ENCODE assay signal across 8 cellular contexts in genomic region chr3:161221881-161222600, GRCh38. TPM values are rescaled to one million over a fixed set of nuclear protein-coding genes. Genes with fewer than 3 reads are reported as not detected.
DNase-seq lines count a peak whose midpoint lies in the region; TF ChIP-seq lines count a peak whose summit lies in the region.

No MANE protein-coding gene starts in this region.

- H2AFZ ChIP-seq in neural cell (ENCODE audit: low read depth, low read length), result no peak overlapping the region

- TF ChIP-seq RAD21 in neural cell (conservative IDR thresholded peaks at IDR 0.05), result no peak

- TF ChIP-seq CTCF in fibroblast of mammary gland (conservative IDR thresholded peaks at IDR 0.05; ENCODE audit: control insufficient read depth, insufficient read depth, low read depth, low read length) (no peak), neural cell (IDR thresholded peaks at IDR 0.05; ENCODE audit: poor library complexity, severe bottlenecking) (no peak)

- H3F3A ChIP-seq in neural cell (ENCODE audit: insufficient read depth, low read length, poor library complexity, severe bottlenecking), result no peaks in the 10 kb centered on the region

- DNase-seq in DMS53 (lab: John Stamatoyannopoulos, UW), result peak; percentile 41
- DNase-seq in DMS53 treated with DMSO at 0.1 percent for 48 hours (lab: John Stamatoyannopoulos, UW; ENCODE audit: unreplicated experiment), result no peak
- peak; percentile 9 for DNase-seq in UCSD-AML1 (lab: John Stamatoyannopoulos, UW; ENCODE audit: unreplicated experiment)
- DNase-seq in fibroblast of mammary gland (ENCODE audit: low read depth), result peak; percentile 40
- no peak for DNase-seq in mucosa of gallbladder (ENCODE audit: low spot score)
- no peak for DNase-seq in HT-29 (ENCODE audit: low spot score)

- H3K36me3 ChIP-seq in HUES64 (ENCODE audit: insufficient read depth, low read length) (peaks cover 31% of the 10 kb centered on the region), neural cell (ENCODE audit: insufficient read depth, low read length) (no peaks in the 10 kb centered on the region)

- H3K9ac ChIP-seq in HUES64 (ENCODE audit: low read depth, low read length) (peak overlapping the region; percentile 91), neural cell (ENCODE audit: low read length) (peak overlapping the region; percentile 81)

- peak overlapping the region; percentile 82 for H3K27ac ChIP-seq in HUES64 (ENCODE audit: low read depth, low read length)
- H3K27ac ChIP-seq in neural cell (ENCODE audit: low read length), result no peak overlapping the region

- peak overlapping the region; percentile 84 for H3K4me2 ChIP-seq in neural cell (ENCODE audit: low read length)

- peaks cover 19% of the 10 kb centered on the region for H3K79me2 ChIP-seq in neural cell (replicated peaks; ENCODE audit: insufficient read depth, low read length)

- H3K4me3 ChIP-seq in HUES64 (ENCODE audit: low read length) (peak overlapping the region; percentile 99), fibroblast of mammary gland (ENCODE audit: control insufficient read depth, low read depth, low read length) (peak overlapping the region; percentile 78), neural cell (ENCODE audit: low read length) (peak overlapping the region; percentile 89)

- H4K20me1 ChIP-seq in neural cell (ENCODE audit: insufficient read depth), result no peaks in the 10 kb centered on the region

- 15% methylated on average over 12 of the region's 17 CpGs for WGBS in HUES64

- no peaks in the 10 kb centered on the region for H3K9me2 ChIP-seq in neural cell (ENCODE audit: insufficient read depth, low read length)

- peaks cover 17% of the 10 kb centered on the region; the same call in 1 of the 2 replicates for H3K4me1 ChIP-seq in HUES64 (ENCODE audit: insufficient read depth, low read length)

- H3K9me3 ChIP-seq in HUES64 (ENCODE audit: insufficient read depth, low read depth, low read length) (no peaks in the 10 kb centered on the region), neural cell (ENCODE audit: low read length) (no peaks in the 10 kb centered on the region)

- no peaks in the 10 kb centered on the region for H3K27me3 ChIP-seq in HUES64 (ENCODE audit: insufficient read depth, low read length)
- no peaks in the 10 kb centered on the region for H3K27me3 ChIP-seq in neural cell (ENCODE audit: insufficient read depth, low read depth, low read length)

- TF ChIP-seq EP300 in neural cell (conservative IDR thresholded peaks at IDR 0.05; ENCODE audit: poor library complexity, severe bottlenecking), result no peak

TF ChIP-seq in neural cell, 6 proteins besides CTCF, POLR2A, EP300 and RAD21:
- TF ChIP-seq MXI1 (conservative IDR thresholded peaks at IDR 0.05; ENCODE audit: poor library complexity, severe bottlenecking) (no peak), POLR2AphosphoS5 (IDR thresholded peaks at IDR 0.05) (no peak), SMC3 (conservative IDR thresholded peaks at IDR 0.05; ENCODE audit: poor library complexity) (no peak), TAF1 (IDR thresholded peaks at IDR 0.05; ENCODE audit: low read depth) (no peak), REST (IDR thresholded peaks at IDR 0.05; ENCODE audit: borderline replicate concordance) (no peak), EZH2 (IDR thresholded peaks at IDR 0.05; ENCODE audit: borderline replicate concordance, insufficient read depth, low read length, poor library complexity, severe bottlenecking) (no peak)

RNA-seq across cellular contexts. Expression of gene NMD3, which starts 0.9 kb away (rescaled TPM):
- polyA plus RNA-seq in HUES64 (2013, experiment 1 of 2), result 40.8 TPM
- polyA plus RNA-seq in HUES64 (2013, experiment 2 of 2), result 42.0 TPM
- 22.4 and 25.3 TPM in 2 replicates for polyA plus RNA-seq in neural cell
- 66.7 and 72.2 TPM in 2 replicates for polyA minus RNA-seq in neural cell
- total RNA-seq in mucosa of gallbladder, result 41.9 TPM
- 29.3 and 30.9 TPM in 2 replicates for total RNA-seq in HT-29 (2014; rRNA removed; shearing (Covaris generic))

Comparison
In these comparisons a context has a peak if more than half of its experiments do, and no peak if none do; other contexts are left out.
1. DNase-seq: peak in DMS53 (single experiment), UCSD-AML1 (single experiment) and fibroblast of mammary gland (single experiment); none in DMS53 treated with DMSO at 0.1 percent for 48 hours (single experiment), mucosa of gallbladder (single experiment) and HT-29 (single experiment).
2. Peak in every context shown above with its lines, with median percentiles within 50 percentile points of each other: H3K4me3 ChIP-seq.